In the genomic region with DNA sequence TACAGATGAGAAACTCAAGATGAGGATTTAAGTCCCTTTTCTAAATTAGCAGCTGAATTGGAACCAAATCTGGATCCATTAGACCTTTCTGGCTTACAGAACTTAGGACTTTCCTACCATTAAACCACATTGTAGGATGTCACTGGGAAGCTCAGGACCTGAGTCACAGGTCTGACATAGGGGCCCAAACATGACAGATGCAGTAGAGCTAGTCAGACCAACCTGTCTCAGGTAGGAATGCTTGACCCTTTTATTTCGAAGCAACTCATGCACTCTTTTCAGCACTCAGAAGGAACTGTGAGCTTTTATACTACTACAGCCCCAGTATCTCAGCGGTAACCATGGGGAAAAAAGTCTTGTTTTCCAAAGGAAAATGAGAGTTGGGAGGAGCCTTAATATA, we compare ENCODE assay signal across 6 cellular contexts. TPM values are rescaled to one million over a fixed set of nuclear protein-coding genes. Genes with fewer than 3 reads are reported as not detected.
DNase-seq lines count a peak whose midpoint lies in the region; ATAC-seq and TF ChIP-seq lines count a peak whose summit lies in the region.

No MANE protein-coding gene starts in this region.

- no peak overlapping the region for H3K27ac ChIP-seq in A673 (ENCODE audit: low read depth, low read length, poor library complexity, severe bottlenecking)

- peak overlapping the region; percentile 97 for H3K4me3 Mint-ChIP-seq in stimulated activated naive CD8-positive, alpha-beta T cell treated with anti-CD3 and anti-CD28 coated beads, Interleukin-15, Interleukin-2, amounts not matched to agents 100 ng/mL and 50 ng/mL, for 24 hours
- H3K4me3 Mint-ChIP-seq in immature natural killer cell = peak overlapping the region; percentile 85 to 95 (median 94)

- in situ Hi-C loops in HAP-1 (cut with MboI; ENCODE audit: low sequenced_read_pairs) = no loop called here

- no peak for DNase-seq in stimulated activated naive CD8-positive, alpha-beta T cell treated with anti-CD3 and anti-CD28 coated beads, Interleukin-15, Interleukin-2, amounts not matched to agents 100 U/mL and 50 U/mL, for 24 hours
- DNase-seq in immature natural killer cell (no peak), NCI-H187 treated with DMSO at 0.1 percent for 48 hours (lab: John Stamatoyannopoulos, UW) (no peak), A673 (ENCODE audit: low spot score) (no peak), HAP-1 (ENCODE audit: low spot score in 2 of 2) (no peak)

- peak overlapping the region; percentile 90 for H3K27ac Mint-ChIP-seq in stimulated activated naive CD8-positive, alpha-beta T cell treated with anti-CD3 and anti-CD28 coated beads, Interleukin-15, Interleukin-2, amounts not matched to agents 100 ng/mL and 50 ng/mL, for 24 hours
- H3K27ac Mint-ChIP-seq in immature natural killer cell = peak overlapping the region; percentile 94 to 98 (median 96)

- BruUV-seq in A673 (replicated peaks; lab: Mats Ljungman, UMichigan) = no TSS peak

- intact Hi-C loops in A673 (cut with micrococcal nuclease; ENCODE audit: unreplicated experiment) = no loop called here

- H3K9me3 ChIP-seq in A673 (ENCODE audit: low read depth, low read length, poor library complexity, severe bottlenecking) (no peaks in the 10 kb centered on the region), HAP-1 (no peaks in the 10 kb centered on the region)

- H3K36me3 ChIP-seq in A673 (ENCODE audit: insufficient read depth, low read length, poor library complexity, severe bottlenecking) = peaks cover 16% of the 10 kb centered on the region
- H3K36me3 ChIP-seq in HAP-1 (replicated peaks) = peaks cover 58% of the 10 kb centered on the region

- H3K4me1 Mint-ChIP-seq in stimulated activated naive CD8-positive, alpha-beta T cell treated with anti-CD3 and anti-CD28 coated beads, Interleukin-15, Interleukin-2, amounts not matched to agents 100 ng/mL and 50 ng/mL, for 24 hours (ENCODE audit: low read depth) = peaks cover 82% of the 10 kb centered on the region
- peaks cover 85 to 91% of the 10 kb centered on the region in 2 donors for H3K4me1 Mint-ChIP-seq in immature natural killer cell

- no peaks in the 10 kb centered on the region for H3K9me3 Mint-ChIP-seq in stimulated activated naive CD8-positive, alpha-beta T cell treated with anti-CD3 and anti-CD28 coated beads, Interleukin-15, Interleukin-2, amounts not matched to agents 100 ng/mL and 50 ng/mL, for 24 hours
- no peaks in the 10 kb centered on the region for H3K9me3 Mint-ChIP-seq in immature natural killer cell

- no peak for TF ChIP-seq CTCF in A673 (conservative IDR thresholded peaks at IDR 0.05; ENCODE audit: low read depth, low read length)

- H3K4me1 ChIP-seq in A673 (ENCODE audit: insufficient read depth, low read length, poor library complexity, severe bottlenecking) (peaks cover 10% of the 10 kb centered on the region), HAP-1 (peaks cover 9% of the 10 kb centered on the region)

- ATAC-seq in stimulated activated naive CD8-positive, alpha-beta T cell treated with anti-CD3 and anti-CD28 coated beads, Interleukin-15, Interleukin-2, amounts not matched to agents 100 U/mL and 50 U/mL, for 24 hours = no peak

- peaks cover 51% of the 10 kb centered on the region for H3K36me3 Mint-ChIP-seq in stimulated activated naive CD8-positive, alpha-beta T cell treated with anti-CD3 and anti-CD28 coated beads, Interleukin-15, Interleukin-2, amounts not matched to agents 100 ng/mL and 50 ng/mL, for 24 hours (ENCODE audit: low read depth)
- H3K36me3 Mint-ChIP-seq in immature natural killer cell = peaks cover 7 to 18% (median 14%) of the 10 kb centered on the region in 3 donors

- no peaks in the 10 kb centered on the region for H3K27me3 Mint-ChIP-seq in stimulated activated naive CD8-positive, alpha-beta T cell treated with anti-CD3 and anti-CD28 coated beads, Interleukin-15, Interleukin-2, amounts not matched to agents 100 ng/mL and 50 ng/mL, for 24 hours
- peaks cover 16 to 45% (median 34%) of the 10 kb centered on the region in 3 donors for H3K27me3 Mint-ChIP-seq in immature natural killer cell (ENCODE audit: low read depth in 3 of 3)

- POLR2A ChIA-PET in A673 (lab: Charles Lee; ENCODE audit: low non-redundant PET) = no interaction called here

- CTCF ChIA-PET in A673 (lab: Charles Lee) = interaction anchor here (1.0 kb wide), 1 partner anchor 9 kb away, joined by 3 read pairs; no protein-coding TSS in a partner anchor

- H3K27me3 ChIP-seq in A673 (replicated peaks; ENCODE audit: insufficient read depth, low read depth, low read length, poor library complexity) = no peaks in the 10 kb centered on the region
- no peaks in the 10 kb centered on the region for H3K27me3 ChIP-seq in HAP-1 (ENCODE audit: low read depth)

- no peak overlapping the region for H3K4me3 ChIP-seq in A673 (ENCODE audit: low read depth, low read length, poor library complexity, severe bottlenecking)
- no peak overlapping the region for H3K4me3 ChIP-seq in HAP-1

RNA-seq across cellular contexts. Expression of a gene that starts 2.5 kb away (rescaled TPM):
- 10 to 100 TPM; 39.7 to 80.2 (median 45.8) TPM for polyA plus RNA-seq in immature natural killer cell
- 16.0 and 19.2 TPM in 2 replicates for total RNA-seq in A673 (2021)

RNA-seq across cellular contexts. Expression of a gene that starts 2.6 kb away (rescaled TPM):
- polyA plus RNA-seq in immature natural killer cell = 100 to 1,000 TPM; 345 to 494 (median 375) TPM
- 169 and 194 TPM in 2 replicates for total RNA-seq in A673 (2021)

RNA-seq across cellular contexts. Expression of a gene that starts 10.7 kb away (rescaled TPM):
- 1 to 10 TPM; 2.1 to 4.2 (median 4.1) TPM for polyA plus RNA-seq in immature natural killer cell
- total RNA-seq in A673 (2021) = 15.1 and 19.4 TPM in 2 replicates

RNA-seq across cellular contexts. Expression of a gene that starts 50.5 kb away (rescaled TPM):
- 100 to 1,000 TPM; 316 to 441 (median 409) TPM for polyA plus RNA-seq in immature natural killer cell
- 97.7 and 98.4 TPM in 2 replicates for total RNA-seq in A673 (2021)

RNA-seq across cellular contexts. Expression of a gene that starts 56.8 kb away (rescaled TPM):
- polyA plus RNA-seq in immature natural killer cell = 10 to 100 TPM; 27.1 to 64.5 (median 33.8) TPM
- total RNA-seq in A673 (2021) = 3.1 and 6.5 TPM in 2 replicates
